In genomic region chr10:52679117-52679516, GRCh38 we compare ENCODE assay signal across 23 cellular contexts.
A peak's percentile ranks its signal among the peaks of the same experiment; 100 is the strongest.
DNase-seq lines count a peak whose midpoint lies in the region; ATAC-seq and TF ChIP-seq lines count a peak whose summit lies in the region.
"Had no signal": no experiment of that assay in that cellular context is flagged by ENCODE, and none has a peak within 500 bp of the region (broad histone marks: within the 10 kb centered on the region; RNA-seq: fewer than 3 reads in every experiment).

No MANE protein-coding gene starts in this region.

- H3K36me3 Mint-ChIP-seq in GM23338 (ENCODE audit: low read depth) (no peaks in the 10 kb centered on the region), immature natural killer cell (no peaks in the 10 kb centered on the region)
- no peaks in the 10 kb centered on the region for H3K36me3 Mint-ChIP-seq in activated T-helper 17 cell treated with anti-CD3 and anti-CD28 coated beads, Interleukin-2, amount 50 U/mL, for 72 hours (ENCODE audit: low read depth)
- H3K36me3 Mint-ChIP-seq: CD8-positive, alpha-beta T cell; IgD-negative memory B cell had no signal

- no peak overlapping the region for H3K27ac ChIP-seq in GM23338 (ENCODE audit: low read depth)
- H3K27ac ChIP-seq in brain microvascular endothelial cell = no peak overlapping the region
- H3K27ac ChIP-seq: GM23248, RWPE1, SK-N-MC had no signal

- H2AFZ ChIP-seq in GM23338 = peak overlapping the region; percentile 70; the same call in 1 of the 2 replicates
- H2AFZ ChIP-seq: GM23248 had no signal

- no peaks in the 10 kb centered on the region for H3F3A ChIP-seq in GM23338 (replicated peaks; ENCODE audit: low read depth)

- H3K36me3 ChIP-seq in GM23338 (ENCODE audit: insufficient read depth) (no peaks in the 10 kb centered on the region), brain microvascular endothelial cell (replicated peaks) (no peaks in the 10 kb centered on the region)
- H3K36me3 ChIP-seq: HAP-1 had no signal

- no peaks in the 10 kb centered on the region for H4K20me1 ChIP-seq in GM23338 (replicated peaks; ENCODE audit: insufficient read depth)

- H3K4me1 Mint-ChIP-seq in GM23338 (no peaks in the 10 kb centered on the region; the same call in 2 of the 3 replicates), immature natural killer cell (peaks cover 5 to 11% of the 10 kb centered on the region in 2 donors)
- H3K4me1 Mint-ChIP-seq in activated T-helper 17 cell treated with anti-CD3 and anti-CD28 coated beads, Interleukin-2, amount 50 U/mL, for 72 hours = no peaks in the 10 kb centered on the region
- H3K4me1 Mint-ChIP-seq: IgD-negative memory B cell, T-helper 17 cell had no signal

- no peaks in the 10 kb centered on the region for H3K4me1 ChIP-seq in GM23338 (ENCODE audit: insufficient read depth)
- H3K4me1 ChIP-seq: HAP-1 had no signal

- H3K27me3 Mint-ChIP-seq in GM23338 (ENCODE audit: insufficient read depth, low read depth, poor library complexity) = no peaks in the 10 kb centered on the region
- H3K27me3 Mint-ChIP-seq in immature natural killer cell (ENCODE audit: low read depth in 3 of 3) = no peaks in the 10 kb centered on the region
- no peaks in the 10 kb centered on the region for H3K27me3 Mint-ChIP-seq in activated T-helper 17 cell treated with anti-CD3 and anti-CD28 coated beads, Interleukin-2, amount 50 U/mL, for 72 hours
- H3K27me3 Mint-ChIP-seq: IgD-negative memory B cell, T-helper 17 cell had no signal

- no peaks in the 10 kb centered on the region for H3K9me2 ChIP-seq in GM23338 (ENCODE audit: insufficient read depth)

- in situ Hi-C loops in brain microvascular endothelial cell (cut with HindIII; ENCODE audit: low pct_ligation_motif_present, low sequenced_read_pairs) = no loop called here

- H3K27me3 ChIP-seq in GM23338 (ENCODE audit: insufficient read depth) (no peaks in the 10 kb centered on the region), brain microvascular endothelial cell (replicated peaks) (no peaks in the 10 kb centered on the region)

- H3K4me2 ChIP-seq in GM23338 = no peak overlapping the region

- TF ChIP-seq CTCF in GM23338 (conservative IDR thresholded peaks at IDR 0.05; ENCODE audit: low read depth in 2 of 2) (no peak), brain microvascular endothelial cell (IDR thresholded peaks at IDR 0.05; ENCODE audit: low read depth, low read length, missing control alignments) (no peak)

- H3K79me2 ChIP-seq in GM23338 (replicated peaks; ENCODE audit: insufficient read depth) = no peaks in the 10 kb centered on the region

- H3K4me3 Mint-ChIP-seq in GM23338 (no peak overlapping the region), immature natural killer cell (no peak overlapping the region)
- no peak overlapping the region for H3K4me3 Mint-ChIP-seq in activated T-helper 17 cell treated with anti-CD3 and anti-CD28 coated beads, Interleukin-2, amount 50 U/mL, for 72 hours
- H3K4me3 Mint-ChIP-seq: CD8-positive, alpha-beta T cell; IgD-negative memory B cell; T-helper 17 cell had no signal

- H3K27ac Mint-ChIP-seq in GM23338 (no peak overlapping the region), immature natural killer cell (no peak overlapping the region)
- no peak overlapping the region for H3K27ac Mint-ChIP-seq in activated T-helper 17 cell treated with anti-CD3 and anti-CD28 coated beads, Interleukin-2, amount 50 U/mL, for 72 hours
- H3K27ac Mint-ChIP-seq: CD8-positive, alpha-beta T cell; IgD-negative memory B cell; T-helper 17 cell had no signal

- H3K9me3 Mint-ChIP-seq in GM23338 (no peaks in the 10 kb centered on the region), immature natural killer cell (peaks cover 0 to 9% (median 4%) of the 10 kb centered on the region in 6 donors)
- H3K9me3 Mint-ChIP-seq in activated T-helper 17 cell treated with anti-CD3 and anti-CD28 coated beads, Interleukin-2, amount 50 U/mL, for 72 hours = peaks cover 12% of the 10 kb centered on the region

- ATAC-seq in GM23338 = no peak
- ATAC-seq in activated T-helper 17 cell treated with anti-CD3 and anti-CD28 coated beads, Interleukin-2, amount 50 U/mL, for 72 hours (replicated peaks) = no peak
- ATAC-seq in HG03354 (IDR thresholded peaks at IDR 0.05; ENCODE audit: poor library complexity, severe bottlenecking, unreplicated experiment) = no peak
- ATAC-seq: CD8-positive, alpha-beta T cell; T-helper 17 cell had no signal

- H3K4me3 ChIP-seq in GM23338 (no peak overlapping the region), brain microvascular endothelial cell (ENCODE audit: low read depth, low read length) (no peak overlapping the region)
- H3K4me3 ChIP-seq: GM23248, HAP-1, SK-N-MC had no signal

- no peak for DNase-seq in GM23338 (ENCODE audit: low spot score)
- peak; percentile 57 for DNase-seq in MV-4-11 (lab: John Stamatoyannopoulos, UW)
- DNase-seq in immature natural killer cell = peak; percentile 8 to 34 (median 16)
- DNase-seq in DMS53 (lab: John Stamatoyannopoulos, UW) = no peak
- no peak for DNase-seq in brain microvascular endothelial cell
- DNase-seq: C1 segment of cervical spinal cord; CD8-positive, alpha-beta T cell; GDM1; GM23248; NCI-H1417; NCI-H1694 treated with DMSO at 0.1 percent for 48 hours; NCI-H2081 treated with DMSO at 0.1 percent for 48 hours; NCI-H2171 treated with DMSO at 0.1 percent for 48 hours; NCI-H524 treated with DMSO at 0.1 percent for 48 hours; SHP77 treated with DMSO at 0.1 percent for 48 hours; SW 1271; T-helper 17 cell had no signal

TF ChIP-seq in GM23338, 12 proteins besides CTCF, POLR2A, EP300 and RAD21 (continues in another document):
- no peak for TF ChIP-seq STAT1 (IDR thresholded peaks at IDR 0.05; ENCODE audit: unreplicated experiment)
- TF ChIP-seq ZNF331 (CRISPR knock-in tag; IDR thresholded peaks at IDR 0.05; ENCODE audit: low read depth) = no peak
- TF ChIP-seq EZH2phosphoT487 (IDR thresholded peaks at IDR 0.05; ENCODE audit: unreplicated experiment) = no peak
- no peak for TF ChIP-seq REST (IDR thresholded peaks at IDR 0.05; ENCODE audit: unreplicated experiment)
- TF ChIP-seq ETS1 (IDR thresholded peaks at IDR 0.05) = no peak
- no peak for TF ChIP-seq POLR2AphosphoS5 (IDR thresholded peaks at IDR 0.05; ENCODE audit: low read depth)
- no peak for TF ChIP-seq CREB1 (CRISPR knock-in tag; IDR thresholded peaks at IDR 0.05; ENCODE audit: low read depth)
- no peak for TF ChIP-seq ZNF114 (CRISPR knock-in tag; IDR thresholded peaks at IDR 0.05)

Comparison
In these comparisons a context has a peak if more than half of its experiments do, and no peak if none do; other contexts are left out.
1. DNase-seq: peak in MV-4-11 (single experiment) and immature natural killer cell (3 of 3); none in GM23338 (single experiment), DMS53 (single experiment) and brain microvascular endothelial cell (single experiment).